In genomic region chr6:16633961-16634360, GRCh38 we compare ENCODE assay signal across 22 cellular contexts.
"Had no signal": no experiment of that assay in that cellular context is flagged by ENCODE, and none has a peak within 500 bp of the region (broad histone marks: within the 10 kb centered on the region; RNA-seq: fewer than 3 reads in every experiment).

No MANE protein-coding gene starts in this region.

- H3K27me3 Mint-ChIP-seq: activated CD4-positive, alpha-beta T cell treated with anti-CD3 and anti-CD28 coated beads, Interleukin-2, amount 10 ng/mL, durations not matched to agents 24 days and 14 days; activated naive CD4-positive, alpha-beta T cell treated with anti-CD3 and anti-CD28 coated beads, Interleukin-2, amount 50 U/mL, for 24 hours; naive thymus-derived CD4-positive, alpha-beta T cell; type B pancreatic cell had no signal

- H3K9me3 ChIP-seq: breast epithelium, esophagus squamous epithelium, gastroesophageal sphincter, left ventricle myocardium inferior, prostate gland, thoracic aorta, vagina had no signal

- H3K4me3 ChIP-seq: breast epithelium, coronary artery, esophagus squamous epithelium, gastroesophageal sphincter, left ventricle myocardium inferior, prostate gland, thoracic aorta, vagina had no signal

- H3K27ac Mint-ChIP-seq: activated CD4-positive, alpha-beta T cell treated with anti-CD3 and anti-CD28 coated beads, Interleukin-2, amount 10 ng/mL, durations not matched to agents 24 days and 14 days; activated naive CD4-positive, alpha-beta T cell treated with anti-CD3 and anti-CD28 coated beads, Interleukin-2, amount 50 U/mL, for 24 hours; endodermal cell; type B pancreatic cell had no signal

- H3K27me3 ChIP-seq: breast epithelium, esophagus squamous epithelium, gastroesophageal sphincter, vagina had no signal

- ATAC-seq: activated CD4-positive, CD25-positive, alpha-beta regulatory T cell treated with anti-CD3 and anti-CD28 coated beads, Interleukin-2, amount 50 U/mL, for 24 hours; gastroesophageal sphincter; naive thymus-derived CD4-positive, alpha-beta T cell had no signal

- H3K9me3 Mint-ChIP-seq: activated CD4-positive, alpha-beta T cell treated with anti-CD3 and anti-CD28 coated beads, Interleukin-2, amount 10 ng/mL, durations not matched to agents 24 days and 14 days; activated naive CD4-positive, alpha-beta T cell treated with anti-CD3 and anti-CD28 coated beads, Interleukin-2, amount 50 U/mL, for 24 hours; type B pancreatic cell had no signal

- H3K36me3 ChIP-seq: breast epithelium, left ventricle myocardium inferior, prostate gland, thoracic aorta, vagina had no signal

- DNase-seq: activated CD4-positive, alpha-beta T cell treated with anti-CD3 and anti-CD28 coated beads, Interleukin-2, amount 10 ng/mL, durations not matched to agents 24 days and 14 days; activated gamma-delta T cell; activated T-cell treated with anti-CD3 and anti-CD28 coated beads for 4 hours; amniotic stem cell; cerebellar nuclear complex; endodermal cell; esophagus squamous epithelium; head of caudate nucleus; naive thymus-derived CD4-positive, alpha-beta T cell; stimulated activated CD4-positive, alpha-beta T cell treated with anti-CD3 and anti-CD28 coated beads, Interleukin-4, amount 100 ng/mL, for 1 hour; stimulated activated naive CD4-positive, alpha-beta T cell treated with Interleukin-2 at 50 U/mL for 16 hours had no signal

- H3K27ac ChIP-seq: breast epithelium, coronary artery, esophagus squamous epithelium, gastroesophageal sphincter, left ventricle myocardium inferior, prostate gland, thoracic aorta, vagina, VCaP had no signal

- H3K4me3 Mint-ChIP-seq: activated CD4-positive, alpha-beta T cell treated with anti-CD3 and anti-CD28 coated beads, Interleukin-2, amount 10 ng/mL, durations not matched to agents 24 days and 14 days; activated naive CD4-positive, alpha-beta T cell treated with anti-CD3 and anti-CD28 coated beads, Interleukin-2, amount 50 U/mL, for 24 hours; endodermal cell; type B pancreatic cell had no signal

- H3K4me1 ChIP-seq: breast epithelium, prostate gland had no signal
